Comparison of ENCODE assay signal across 22 cellular contexts in genomic region chr7:19105546-19105945, GRCh38. TPM values are rescaled to one million over a fixed set of nuclear protein-coding genes. Genes with fewer than 3 reads are reported as not detected.
A peak's percentile ranks its signal among the peaks of the same experiment; 100 is the strongest.
DNase-seq lines count a peak whose midpoint lies in the region; ATAC-seq and TF ChIP-seq lines count a peak whose summit lies in the region.
"Had no signal": no experiment of that assay in that cellular context is flagged by ENCODE, and none has a peak within 500 bp of the region (broad histone marks: within the 10 kb centered on the region; RNA-seq: fewer than 3 reads in every experiment).

No MANE protein-coding gene starts in this region.

- no peak for ATAC-seq in GM18870 (IDR thresholded peaks at IDR 0.05; ENCODE audit: unreplicated experiment)
- ATAC-seq: esophagus mucosa had no signal

- H3K18ac ChIP-seq in mesenchymal stem cell (ENCODE audit: low read depth in 1 of 2, low read length in 2 of 2) = no peak overlapping the region

- H2BK120ac ChIP-seq in mesenchymal stem cell (ENCODE audit: low read depth, low read length) = no peak overlapping the region

- in situ Hi-C loops in mammary epithelial cell (cut with MboI; ENCODE audit: low sequenced_read_pairs in 2 of 2) = loop anchor here in 1 of 2 donors (25.0 kb wide), 1 partner anchor 557 kb away; no protein-coding TSS in a partner anchor

- no peaks in the 10 kb centered on the region for H3K36me3 ChIP-seq in breast epithelium
- no peaks in the 10 kb centered on the region for H3K36me3 ChIP-seq in mammary epithelial cell (ENCODE audit: insufficient read depth, low read length)
- H3K36me3 ChIP-seq in mesenchymal stem cell (ENCODE audit: control insufficient read depth in 1 of 2, insufficient read depth in 2 of 2, low read depth in 1 of 2, low read length in 2 of 2) = no peaks in the 10 kb centered on the region
- no peaks in the 10 kb centered on the region for H3K36me3 ChIP-seq in PC-9 (ENCODE audit: low read depth)
- H3K36me3 ChIP-seq: BLaER1 treated with 17β-estradiol and CSF1 and Interleukin-3, amounts not matched to agents 10 nM and 100 nM; stomach had no signal

- no peak overlapping the region for H2BK12ac ChIP-seq in mesenchymal stem cell (ENCODE audit: low read length in 2 of 2)

- H3K9me3 Mint-ChIP-seq in brain = no peaks in the 10 kb centered on the region
- H3K9me3 Mint-ChIP-seq: activated CD4-positive, alpha-beta memory T cell treated with anti-CD3 and anti-CD28 coated beads, Interleukin-2, amount 10 ng/mL, durations not matched to agents 7 days and 5 days; neural crest cell had no signal

- no peak overlapping the region for H3K4ac ChIP-seq in mesenchymal stem cell (ENCODE audit: low read depth in 1 of 2, low read length in 2 of 2)

- no peaks in the 10 kb centered on the region for H3K4me1 ChIP-seq in breast epithelium
- peaks cover 4% of the 10 kb centered on the region for H3K4me1 ChIP-seq in mammary epithelial cell (ENCODE audit: insufficient read depth, low read length)
- H3K4me1 ChIP-seq in mesenchymal stem cell (ENCODE audit: control insufficient read depth, insufficient read depth, low read depth, low read length) = peaks cover 12% of the 10 kb centered on the region
- H3K4me1 ChIP-seq in PC-9 (replicated peaks; ENCODE audit: insufficient read depth) = peaks cover 1% of the 10 kb centered on the region

- H2AK5ac ChIP-seq in mesenchymal stem cell (ENCODE audit: low read length, severe bottlenecking) = no peak overlapping the region

- H3K36me3 Mint-ChIP-seq in brain = no peaks in the 10 kb centered on the region

- POLR2A ChIA-PET in PC-9 (lab: Charles Lee; ENCODE audit: unreplicated experiment) = no interaction called here

- WGBS in mammary epithelial cell (ENCODE audit: low coverage, missing lambda C conversion rate) = 44% methylated on average over 4 of the region's 4 CpGs
- 44% methylated on average over 3 of the region's 4 CpGs for WGBS in mesenchymal stem cell
- 10 to 12% methylated on average over 4 of the region's 4 CpGs for WGBS in lower leg skin, 2 donors

- H3K79me1 ChIP-seq in mesenchymal stem cell (replicated peaks; ENCODE audit: low read length, poor library complexity, severe bottlenecking) = peaks cover 6% of the 10 kb centered on the region

- H3K4me3 Mint-ChIP-seq in brain = peak overlapping the region in 4 of 5 experiments; percentile 31 to 84 (median 68)
- H3K4me3 Mint-ChIP-seq: activated CD4-positive, alpha-beta memory T cell treated with anti-CD3 and anti-CD28 coated beads, Interleukin-2, amount 10 ng/mL, durations not matched to agents 7 days and 5 days had no signal

- H3K9ac ChIP-seq in mammary epithelial cell (ENCODE audit: insufficient read depth, low read length) (no peak overlapping the region), mesenchymal stem cell (ENCODE audit: low read length) (peak overlapping the region; percentile 99)
- H3K9ac ChIP-seq: BLaER1 treated with 17β-estradiol and CSF1 and Interleukin-3, amounts not matched to agents 10 nM and 100 nM had no signal

- H3K4me3 ChIP-seq in breast epithelium (peak overlapping the region; percentile 44 to 62 (median 49)), mammary epithelial cell (replicated peaks in 1 of 3; ENCODE audit: insufficient read depth in 1 of 3, low read depth in 2 of 3, low read length in 3 of 3) (no peak overlapping the region), mesenchymal stem cell (ENCODE audit: insufficient read depth in 1 of 2, low read depth in 1 of 2, low read length in 2 of 2) (peak overlapping the region in 1 of 2 experiments; percentile 83), lower leg skin (ENCODE audit: low read depth, poor library complexity, severe bottlenecking) (no peak overlapping the region), PC-9 (no peak overlapping the region)
- H3K4me3 ChIP-seq: K562 had no signal

- H3K79me2 ChIP-seq in mammary epithelial cell (ENCODE audit: insufficient read depth, low read length) (no peaks in the 10 kb centered on the region), PC-9 (ENCODE audit: low read depth) (no peaks in the 10 kb centered on the region)

- H2BK15ac ChIP-seq in mesenchymal stem cell (ENCODE audit: low read depth, poor library complexity, severe bottlenecking) = no peak overlapping the region

- H4K91ac ChIP-seq in mesenchymal stem cell (ENCODE audit: low read length) = no peak overlapping the region

- DNase-seq in breast epithelium (ENCODE audit: low spot score in 2 of 2) = no peak
- DNase-seq in mammary epithelial cell = no peak
- DNase-seq in mesenchymal stem cell = no peak
- no peak for DNase-seq in lower leg skin (ENCODE audit: low spot score in 2 of 2)
- no peak for DNase-seq in GF-D8 (lab: John Stamatoyannopoulos, UW)
- DNase-seq in PC-9 = no peak
- DNase-seq: 8988T; activated CD4-positive, alpha-beta memory T cell treated with anti-CD3 and anti-CD28 coated beads, Interleukin-2, amount 10 ng/mL, durations not matched to agents 7 days and 5 days; activated T-cell treated with anti-CD3 and anti-CD28 coated beads for 4 hours; amniotic stem cell; stimulated activated CD4-positive, alpha-beta T cell treated with anti-CD3 and anti-CD28 coated beads, Interleukin-4, amount 100 ng/mL, for 24 hours; stomach had no signal

- H3K27me3 ChIP-seq in breast epithelium (peaks cover 0 to 48% of the 10 kb centered on the region in 2 donors), mammary epithelial cell (ENCODE audit: insufficient read depth, low read length) (peaks cover 53% of the 10 kb centered on the region), mesenchymal stem cell (ENCODE audit: control insufficient read depth in 1 of 2, insufficient read depth in 1 of 2, low read length in 2 of 2) (no peaks in the 10 kb centered on the region), PC-9 (ENCODE audit: insufficient read depth, low read depth) (no peaks in the 10 kb centered on the region; the same call in 1 of the 2 replicates)

- dilution Hi-C loops in mammary epithelial cell (cut with HindIII; ENCODE audit: low sequenced_read_pairs) = no loop called here

- H3K9me3 ChIP-seq in breast epithelium (no peaks in the 10 kb centered on the region), mammary epithelial cell (replicated peaks; ENCODE audit: insufficient read depth, low read length) (no peaks in the 10 kb centered on the region), mesenchymal stem cell (ENCODE audit: control insufficient read depth, low read length) (no peaks in the 10 kb centered on the region), PC-9 (ENCODE audit: insufficient read depth, low read depth) (peaks cover 7% of the 10 kb centered on the region; the same call in 1 of the 2 replicates)

- no peak for TF ChIP-seq CTCF in breast epithelium (IDR thresholded peaks at IDR 0.05)
- no peak for TF ChIP-seq CTCF in mammary epithelial cell (conservative IDR thresholded peaks at IDR 0.05 in 1 of 2, IDR thresholded peaks at IDR 0.05 in 1 of 2; ENCODE audit: extremely low read depth in 1 of 2, insufficient read depth in 1 of 2, low read depth in 1 of 2, low read length in 2 of 2)
- no peak for TF ChIP-seq CTCF in brain (conservative IDR thresholded peaks at IDR 0.05)
- TF ChIP-seq CTCF in lower leg skin (IDR thresholded peaks at IDR 0.05) = no peak
- no peak for TF ChIP-seq CTCF in PC-9 (conservative IDR thresholded peaks at IDR 0.05)

- TF ChIP-seq POLR2A in breast epithelium (IDR thresholded peaks at IDR 0.05) = no peak
- no peak for TF ChIP-seq POLR2A in lower leg skin (IDR thresholded peaks at IDR 0.05)

- H3K27ac ChIP-seq in breast epithelium = peak overlapping the region; percentile 78 to 92
- H3K27ac ChIP-seq in mammary epithelial cell (ENCODE audit: insufficient read depth, low read depth, low read length) = no peak overlapping the region
- H3K27ac ChIP-seq in mesenchymal stem cell (ENCODE audit: low read length, poor library complexity, severe bottlenecking) = no peak overlapping the region
- no peak overlapping the region for H3K27ac ChIP-seq in PC-9
- H3K27ac ChIP-seq: BLaER1 treated with 17β-estradiol and CSF1 and Interleukin-3, amounts not matched to agents 10 nM and 100 nM had no signal

- H2AFZ ChIP-seq in mammary epithelial cell (ENCODE audit: low read depth, low read length) (no peak overlapping the region), mesenchymal stem cell (ENCODE audit: low read depth, low read length) (no peak overlapping the region), PC-9 (no peak overlapping the region)

- no peaks in the 10 kb centered on the region for H3K9me2 ChIP-seq in PC-9 (ENCODE audit: insufficient read depth)

- 0 out of 2 replicates have a peak, but pooled peaks cover 2% of the 10 kb centered on the region for H3F3A ChIP-seq in PC-9 (ENCODE audit: insufficient read depth, low read depth)

- H3K14ac ChIP-seq in mesenchymal stem cell (ENCODE audit: low read length in 2 of 2) = no peak overlapping the region

- H4K20me1 ChIP-seq in mammary epithelial cell (ENCODE audit: insufficient read depth, low read length) = no peaks in the 10 kb centered on the region
- no peaks in the 10 kb centered on the region for H4K20me1 ChIP-seq in PC-9 (ENCODE audit: insufficient read depth)

- H3K4me2 ChIP-seq in mammary epithelial cell (ENCODE audit: insufficient read depth, low read depth, low read length) (no peak overlapping the region), mesenchymal stem cell (ENCODE audit: low read length, poor library complexity, severe bottlenecking) (no peak overlapping the region), PC-9 (no peak overlapping the region)

- H3K27ac Mint-ChIP-seq in brain = peak overlapping the region in 2 of 5 experiments; percentile 13 to 74
- H3K27ac Mint-ChIP-seq: activated CD4-positive, alpha-beta memory T cell treated with anti-CD3 and anti-CD28 coated beads, Interleukin-2, amount 10 ng/mL, durations not matched to agents 7 days and 5 days had no signal

- peaks cover 27% of the 10 kb centered on the region for H3K4me1 Mint-ChIP-seq in brain

- H2BK5ac ChIP-seq in mesenchymal stem cell (ENCODE audit: low read depth, low read length, poor library complexity, severe bottlenecking) = no peak overlapping the region

- intact Hi-C loops in breast epithelium (cut with DNase I; ENCODE audit: low total_unique reads) (no loop called here), mammary epithelial cell (cut with micrococcal nuclease) (no loop called here), lower leg skin (cut with DNase I; ENCODE audit: low total_unique reads) (no loop called here), PC-9 (cut with micrococcal nuclease; ENCODE audit: unreplicated experiment) (no loop called here)

- peaks cover 95% of the 10 kb centered on the region for H3K27me3 Mint-ChIP-seq in brain

- H4K8ac ChIP-seq in mesenchymal stem cell (ENCODE audit: low read length) = no peak overlapping the region

- BruUV-seq in mammary epithelial cell (replicated peaks; lab: Mats Ljungman, UMichigan) (no TSS peak), PC-9 (replicated peaks; lab: Mats Ljungman, UMichigan) (no TSS peak)

- CTCF ChIA-PET in mammary epithelial cell (lab: Charles Lee; ENCODE audit: low non-redundant PET) = no interaction called here
- CTCF ChIA-PET in PC-9 (lab: Charles Lee) = no interaction called here

- no peak overlapping the region for H3K23ac ChIP-seq in mesenchymal stem cell (ENCODE audit: low read length in 2 of 2)

RNA-seq across cellular contexts. Expression of gene TWIST1, which starts 11.9 kb away (rescaled TPM):
- total RNA-seq in breast epithelium = 10 to 100 TPM in 2 of 3 donors, 1 to 10 TPM in 1; 7.2 to 99.5 (median 60.0) TPM
- total RNA-seq in mammary epithelial cell = 1 to 10 TPM; 2.3 TPM
- 1.6 TPM for polyA plus RNA-seq in mammary epithelial cell
- polyA minus RNA-seq in mammary epithelial cell = 0.36 TPM
- 0.19 TPM for polyA plus RNA-seq in brain (ENCODE audit: insufficient read depth, low read depth, low replicate concordance)
- 18.3 TPM for polyA plus RNA-seq in mesenchymal stem cell (2013, experiment 1 of 2)
- 18.4 TPM for polyA plus RNA-seq in mesenchymal stem cell (2013, experiment 2 of 2)
- 10 to 100 TPM; 10.6 to 26.4 (median 19.7) TPM for total RNA-seq in lower leg skin
- 1.0 and 2.0 TPM in 2 replicates for total RNA-seq in PC-9 (2021)

RNA-seq across cellular contexts. Expression of gene FERD3L, which starts 39.7 kb away (rescaled TPM):
- total RNA-seq in breast epithelium (not detected), mammary epithelial cell (not detected), lower leg skin (not detected), PC-9 (2021) (not detected in 2 replicates)
- polyA plus RNA-seq in mammary epithelial cell (not detected), brain (ENCODE audit: insufficient read depth, low read depth, low replicate concordance) (not detected)
- not detected for polyA minus RNA-seq in mammary epithelial cell
- polyA plus RNA-seq in mesenchymal stem cell (2013, experiment 1 of 2) = not detected
- polyA plus RNA-seq in mesenchymal stem cell (2013, experiment 2 of 2) = not detected
- total RNA-seq: activated CD4-positive, alpha-beta memory T cell treated with anti-CD3 and anti-CD28 coated beads, Interleukin-2, amount 10 ng/mL, durations not matched to agents 7 days and 5 days; Daoy; esophagus mucosa; glomerular endothelial cell; K562; left cardiac atrium; neural crest cell; pulmonary artery endothelial cell; stomach had no signal
- polyA plus RNA-seq: K562, stomach had no signal

Comparison
In these comparisons a context has a peak if more than half of its experiments do, and no peak if none do; other contexts are left out.
1. H3K27ac ChIP-seq: peak in breast epithelium (2 of 2); none in mammary epithelial cell (single experiment), mesenchymal stem cell (single experiment) and PC-9 (single experiment).
2. H3K4me3 ChIP-seq: peak in breast epithelium (3 of 3); none in mammary epithelial cell (0 of 3), lower leg skin (single experiment) and PC-9 (single experiment).